In the genomic region with DNA sequence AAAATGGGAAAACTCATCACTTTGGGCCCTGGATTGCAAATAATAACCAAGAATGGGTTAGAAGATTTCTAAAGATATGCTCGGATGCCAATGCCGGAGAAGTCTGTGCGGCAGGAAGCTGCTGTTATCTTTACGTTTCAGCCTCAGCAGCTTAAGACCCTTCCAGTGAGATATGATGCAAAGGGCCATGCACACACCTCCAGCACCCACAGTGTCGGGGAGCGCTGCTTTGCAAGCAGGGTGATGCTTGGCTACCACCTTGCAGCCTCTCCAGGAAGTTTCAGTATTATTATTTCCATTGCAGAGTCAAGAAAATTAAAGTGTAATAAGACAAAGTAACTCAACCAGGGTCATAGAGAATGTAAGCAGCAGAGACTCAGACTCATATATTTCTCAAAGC, we compare ENCODE assay signal across 1 cellular context.
TF ChIP-seq lines count a peak whose summit lies in the region.

No MANE protein-coding gene starts in this region.

TF ChIP-seq in H1, 55 proteins besides CTCF, POLR2A, EP300 and RAD21:
- TF ChIP-seq HDAC6 (IDR thresholded peaks at IDR 0.05; ENCODE audit: low read depth, low read length) (no peak), EGR1 (IDR thresholded peaks at IDR 0.05; ENCODE audit: borderline replicate concordance, low read depth, low read length) (no peak), ASH2L (IDR thresholded peaks at IDR 0.05; ENCODE audit: low read length) (no peak), TEAD4 (IDR thresholded peaks at IDR 0.05; ENCODE audit: low read depth, low read length) (no peak), YY1 (IDR thresholded peaks at IDR 0.05; ENCODE audit: low read depth, low read length) (no peak), ZNF274 (IDR thresholded peaks at IDR 0.05; ENCODE audit: borderline replicate concordance, extremely low read depth, low read length) (no peak), NRF1 (IDR thresholded peaks at IDR 0.05; ENCODE audit: low read depth, low read length) (no peak), RNF2 (IDR thresholded peaks at IDR 0.05; ENCODE audit: borderline replicate concordance, low read depth, low read length, missing control alignments, poor library complexity, severe bottlenecking) (no peak), SP1 (IDR thresholded peaks at IDR 0.05; ENCODE audit: low read depth, low read length) (no peak)
